25 cellular contexts compared by ENCODE assay signal in genomic region chr4:183072181-183072580, GRCh38.
"Had no signal": no experiment of that assay in that cellular context is flagged by ENCODE, and none has a peak within 500 bp of the region (broad histone marks: within the 10 kb centered on the region; RNA-seq: fewer than 3 reads in every experiment).

No MANE protein-coding gene starts in this region.

- H3K9me3 ChIP-seq: SJCRH30 had no signal

- H3K27me3 ChIP-seq: brain microvascular endothelial cell, SJCRH30 had no signal

- DNase-seq: activated CD4-positive, alpha-beta memory T cell treated with anti-CD3 and anti-CD28 coated beads for 36 hours; activated CD4-positive, alpha-beta T cell treated with anti-CD3 and anti-CD28 coated beads, Interleukin-2, amount 50 U/mL, for 1 hour; activated CD8-positive, alpha-beta memory T cell treated with anti-CD3 and anti-CD28 coated beads, Interleukin-2, amount 50 U/mL, for 48 hours; activated effector memory CD4-positive, alpha-beta T cell treated with anti-CD3 and anti-CD28 coated beads, Interleukin-2, amount 50 U/mL, for 16 hours; activated naive CD4-positive, alpha-beta T cell; activated naive CD4-positive, alpha-beta T cell treated with anti-CD3 and anti-CD28 coated beads, Interleukin-2, amount 50 U/mL, for 16 hours; activated naive CD8-positive, alpha-beta T cell treated with anti-CD3 and anti-CD28 coated beads for 36 hours; activated T-cell treated with anti-CD3 and anti-CD28 coated beads, Interleukin-2, amount 50 U/mL, for 72 hours; brain microvascular endothelial cell; central memory CD4-positive, alpha-beta T cell; MM.1S; MV-4-11; NCI-H1092; NCI-H1436 treated with DMSO at 0.1 percent for 48 hours; NCI-H1694 treated with DMSO at 0.1 percent for 48 hours; NCI-H2029; NCI-H345; NCI-H524 treated with DMSO at 0.1 percent for 48 hours; SHP77; SJCRH30; SK-N-SH had no signal

- H3K36me3 ChIP-seq: brain microvascular endothelial cell, SJCRH30 had no signal

- H3K27ac ChIP-seq: brain microvascular endothelial cell, SJCRH30 had no signal

- ATAC-seq: activated T-cell treated with anti-CD3 and anti-CD28 coated beads, Interleukin-2, amount 50 U/mL, for 72 hours; activated T-helper 17 cell treated with anti-CD3 and anti-CD28 coated beads, Interleukin-2, amount 50 U/mL, for 72 hours; Panc1 had no signal

- FAIRE-seq: colon, TTC549 had no signal

- H3K4me3 ChIP-seq: SJCRH30 had no signal
